ENCODE assay signal across 15 cellular contexts in the genomic region with DNA sequence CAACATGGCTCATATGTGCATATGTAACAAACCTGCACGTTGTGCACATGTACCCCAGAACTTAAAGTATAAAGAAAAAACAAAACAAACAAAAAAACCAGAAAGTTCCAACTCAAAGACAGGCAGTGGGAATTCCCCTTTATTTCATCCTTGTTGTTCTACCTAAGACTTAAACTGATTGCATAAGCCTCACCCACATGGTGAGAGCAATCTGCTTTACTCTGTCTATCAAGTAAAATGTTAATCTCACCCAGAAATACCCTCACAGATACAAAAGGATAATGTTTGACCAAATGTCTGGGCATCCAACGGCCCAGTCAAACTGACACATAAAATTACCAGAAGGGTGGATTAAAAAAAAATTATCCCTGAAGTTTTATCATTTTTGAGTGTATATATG.
DNase-seq lines count a peak whose midpoint lies in the region; ATAC-seq, FAIRE-seq and TF ChIP-seq lines count a peak whose summit lies in the region.
"Had no signal": no experiment of that assay in that cellular context is flagged by ENCODE, and none has a peak within 500 bp of the region (broad histone marks: within the 10 kb centered on the region; RNA-seq: fewer than 3 reads in every experiment).

No MANE protein-coding gene starts in this region.

- H3K36me3 ChIP-seq in pancreas, result no peaks in the 10 kb centered on the region

- H3K9me3 ChIP-seq in pancreas, result no peaks in the 10 kb centered on the region

- FAIRE-seq in pancreas (lab: Jason Lieb, UNC), result no peak
- no peak for FAIRE-seq in RCC 7860 (lab: Jason Lieb, UNC)
- FAIRE-seq: GM12878, GM18507 had no signal

- intact Hi-C loops in pancreas (cut with DNase I), result no loop called here

- no peak for TF ChIP-seq CTCF in choroid plexus epithelial cell (conservative IDR thresholded peaks at IDR 0.05; ENCODE audit: low read depth, low read length)
- no peak for TF ChIP-seq CTCF in pancreas (IDR thresholded peaks at IDR 0.05)

- 36 to 48% methylated on average over 2 of the region's 2 CpGs for WGBS in pancreas, 2 donors

- no peaks in the 10 kb centered on the region for H3K27me3 ChIP-seq in pancreas

- H3K27ac ChIP-seq in pancreas, result no peak overlapping the region
- H3K27ac ChIP-seq: 22Rv1, GM23248 had no signal

- peak; percentile 2 for DNase-seq in Caki2 (ENCODE audit: low read depth)
- DNase-seq in NCI-H82 (lab: John Stamatoyannopoulos, UW), result peak; percentile 74
- DNase-seq in choroid plexus epithelial cell (ENCODE audit: low read depth), result peak; percentile 80
- peak; percentile 61 for DNase-seq in iris pigment epithelial cell (ENCODE audit: low read depth)
- no peak for DNase-seq in pancreas
- no peak for DNase-seq in RCC 7860 (ENCODE audit: low spot score)
- DNase-seq: CD8-positive, alpha-beta T cell; COR-L47; DMS53; GM23248; H9 had no signal

- in situ Hi-C loops in Caki2 (cut with HindIII; ENCODE audit: low pct_unique_long_range_greater_than_20kb, low sequenced_read_pairs), result no loop called here

- no peaks in the 10 kb centered on the region for H3K4me1 ChIP-seq in pancreas

- ATAC-seq in pancreas (no peak), SK-N-SH treated with all-trans-retinoic acid at 6 μM for 48 hours (no peak)
- ATAC-seq: CD8-positive, alpha-beta T cell; GM12878 had no signal

- H3K4me3 ChIP-seq in choroid plexus epithelial cell (ENCODE audit: low read depth, low read length) (no peak overlapping the region), pancreas (no peak overlapping the region)
- H3K4me3 ChIP-seq: GM12878, GM23248 had no signal

TF ChIP-seq in SK-N-SH treated with all-trans-retinoic acid at 6 μM for 48 hours, 23 proteins besides CTCF, POLR2A, EP300 and RAD21:
- TF ChIP-seq GLIS3 (CRISPR knock-in tag; IDR thresholded peaks at IDR 0.05) (no peak), ARNTL (CRISPR knock-in tag; IDR thresholded peaks at IDR 0.05; ENCODE audit: borderline replicate concordance, low read depth) (no peak), ZNF70 (CRISPR knock-in tag; IDR thresholded peaks at IDR 0.05) (no peak)
- TF ChIP-seq, protein P1, sequence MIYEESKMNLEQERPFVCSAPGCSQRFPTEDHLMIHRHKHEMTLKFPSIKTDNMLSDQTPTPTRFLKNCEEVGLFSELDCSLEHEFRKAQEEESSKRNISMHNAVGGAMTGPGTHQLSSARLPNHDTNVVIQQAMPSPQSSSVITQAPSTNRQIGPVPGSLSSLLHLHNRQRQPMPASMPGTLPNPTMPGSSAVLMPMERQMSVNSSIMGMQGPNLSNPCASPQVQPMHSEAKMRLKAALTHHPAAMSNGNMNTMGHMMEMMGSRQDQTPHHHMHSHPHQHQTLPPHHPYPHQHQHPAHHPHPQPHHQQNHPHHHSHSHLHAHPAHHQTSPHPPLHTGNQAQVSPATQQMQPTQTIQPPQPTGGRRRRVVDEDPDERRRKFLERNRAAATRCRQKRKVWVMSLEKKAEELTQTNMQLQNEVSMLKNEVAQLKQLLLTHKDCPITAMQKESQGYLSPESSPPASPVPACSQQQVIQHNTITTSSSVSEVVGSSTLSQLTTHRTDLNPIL (CRISPR knock-in tag; IDR thresholded peaks at IDR 0.05; ENCODE audit: low read depth), result no peak
- TF ChIP-seq, protein P2, sequence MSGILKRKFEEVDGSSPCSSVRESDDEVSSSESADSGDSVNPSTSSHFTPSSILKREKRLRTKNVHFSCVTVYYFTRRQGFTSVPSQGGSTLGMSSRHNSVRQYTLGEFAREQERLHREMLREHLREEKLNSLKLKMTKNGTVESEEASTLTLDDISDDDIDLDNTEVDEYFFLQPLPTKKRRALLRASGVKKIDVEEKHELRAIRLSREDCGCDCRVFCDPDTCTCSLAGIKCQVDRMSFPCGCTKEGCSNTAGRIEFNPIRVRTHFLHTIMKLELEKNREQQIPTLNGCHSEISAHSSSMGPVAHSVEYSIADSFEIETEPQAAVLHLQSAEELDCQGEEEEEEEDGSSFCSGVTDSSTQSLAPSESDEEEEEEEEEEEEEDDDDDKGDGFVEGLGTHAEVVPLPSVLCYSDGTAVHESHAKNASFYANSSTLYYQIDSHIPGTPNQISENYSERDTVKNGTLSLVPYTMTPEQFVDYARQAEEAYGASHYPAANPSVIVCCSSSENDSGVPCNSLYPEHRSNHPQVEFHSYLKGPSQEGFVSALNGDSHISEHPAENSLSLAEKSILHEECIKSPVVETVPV (CRISPR knock-in tag; IDR thresholded peaks at IDR 0.05), result no peak
- TF ChIP-seq, protein P3, sequence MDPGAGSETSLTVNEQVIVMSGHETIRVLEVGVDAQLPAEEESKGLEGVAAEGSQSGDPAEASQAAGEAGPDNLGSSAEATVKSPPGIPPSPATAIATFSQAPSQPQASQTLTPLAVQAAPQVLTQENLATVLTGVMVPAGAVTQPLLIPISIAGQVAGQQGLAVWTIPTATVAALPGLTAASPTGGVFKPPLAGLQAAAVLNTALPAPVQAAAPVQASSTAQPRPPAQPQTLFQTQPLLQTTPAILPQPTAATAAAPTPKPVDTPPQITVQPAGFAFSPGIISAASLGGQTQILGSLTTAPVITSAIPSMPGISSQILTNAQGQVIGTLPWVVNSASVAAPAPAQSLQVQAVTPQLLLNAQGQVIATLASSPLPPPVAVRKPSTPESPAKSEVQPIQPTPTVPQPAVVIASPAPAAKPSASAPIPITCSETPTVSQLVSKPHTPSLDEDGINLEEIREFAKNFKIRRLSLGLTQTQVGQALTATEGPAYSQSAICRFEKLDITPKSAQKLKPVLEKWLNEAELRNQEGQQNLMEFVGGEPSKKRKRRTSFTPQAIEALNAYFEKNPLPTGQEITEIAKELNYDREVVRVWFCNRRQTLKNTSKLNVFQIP (CRISPR knock-in tag; IDR thresholded peaks at IDR 0.05; ENCODE audit: borderline replicate concordance, low read depth), result no peak

Comparison
In these comparisons a context has a peak if more than half of its experiments do, and no peak if none do; other contexts are left out.
1. DNase-seq: peak in Caki2 (single experiment), NCI-H82 (single experiment), choroid plexus epithelial cell (single experiment) and iris pigment epithelial cell (single experiment); none in pancreas (0 of 6) and RCC 7860 (single experiment).